Comparison of ENCODE assay signal across 8 cellular contexts in the genomic region with DNA sequence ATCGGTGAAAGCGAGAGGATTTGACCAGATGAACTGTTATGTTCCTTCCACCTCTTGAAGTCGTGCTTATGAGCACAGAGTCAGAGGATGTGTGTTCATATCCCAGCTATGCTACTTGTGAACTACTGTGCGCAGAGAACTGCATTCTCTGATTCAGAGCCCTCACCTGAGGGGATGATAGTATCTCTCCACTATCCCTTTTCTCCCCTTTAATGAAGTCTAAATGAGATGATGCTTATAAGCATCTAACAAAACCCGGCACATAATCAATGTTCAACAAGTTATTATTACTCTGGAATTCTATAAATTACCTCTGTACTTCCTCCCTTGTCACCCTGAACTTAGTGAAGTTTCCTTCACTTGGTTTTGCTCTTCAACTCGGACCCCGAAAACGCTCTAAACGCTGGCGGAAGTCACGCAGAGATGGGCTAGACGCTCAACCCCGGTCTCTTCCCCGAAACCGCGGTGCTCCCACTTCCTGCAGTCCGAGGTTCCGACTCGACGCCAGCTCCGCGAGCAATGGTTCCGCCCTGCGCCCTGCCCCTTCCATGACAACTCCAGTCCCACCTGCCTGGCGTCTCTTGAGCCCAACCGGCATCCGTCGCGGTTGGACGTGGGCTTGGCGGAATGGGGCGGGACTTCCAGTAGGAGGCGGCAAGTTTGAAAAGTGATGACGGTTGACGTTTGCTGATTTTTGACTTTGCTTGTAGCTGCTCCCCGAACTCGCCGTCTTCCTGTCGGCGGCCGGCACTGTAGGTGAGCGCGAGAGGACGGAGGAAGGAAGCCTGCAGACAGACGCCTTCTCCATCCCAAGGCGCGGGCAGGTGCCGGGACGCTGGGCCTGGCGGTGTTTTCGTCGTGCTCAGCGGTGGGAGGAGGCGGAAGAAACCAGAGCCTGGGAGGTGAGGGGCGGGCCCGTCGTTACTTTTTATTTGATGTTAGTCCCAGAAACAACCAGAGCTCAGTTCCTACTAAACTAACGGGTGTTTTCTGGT. TPM values are rescaled to one million over a fixed set of nuclear protein-coding genes. Genes with fewer than 3 reads are reported as not detected.
A peak's percentile ranks its signal among the peaks of the same experiment; 100 is the strongest.
DNase-seq lines count a peak whose midpoint lies in the region; ATAC-seq, FAIRE-seq and TF ChIP-seq lines count a peak whose summit lies in the region.

A gene (plus strand): TSS at position 644 of the 995 bp plus-strand sequence. CDS start 4,098 bp downstream, outside the sequence.

- peaks cover 5 to 9% of the 10 kb centered on the region in 2 donors for H3K36me3 Mint-ChIP-seq in activated T-cell treated with anti-CD3 and anti-CD28 coated beads, Interleukin-2, amount 50 U/mL, for 72 hours (ENCODE audit: insufficient read depth in 2 of 2)

- H3K36me3 ChIP-seq in KOPT-K1 (ENCODE audit: insufficient read depth, low read length), result peaks cover 55% of the 10 kb centered on the region
- peaks cover 0 to 25% (median 17%) of the 10 kb centered on the region in 4 donors for H3K36me3 ChIP-seq in esophagus muscularis mucosa
- H3K36me3 ChIP-seq in muscle layer of duodenum (ENCODE audit: control insufficient read depth in 1 of 2, insufficient read depth in 2 of 2, low read length in 2 of 2), result peaks cover 6 to 10% of the 10 kb centered on the region in 2 donors

- H3K9me3 ChIP-seq in KOPT-K1 (ENCODE audit: insufficient read depth, low read length, poor library complexity, severe bottlenecking) (no peaks in the 10 kb centered on the region), esophagus muscularis mucosa (no peaks in the 10 kb centered on the region), muscle layer of duodenum (ENCODE audit: control insufficient read depth in 1 of 2, low read length in 2 of 2) (no peaks in the 10 kb centered on the region)

- intact Hi-C loops in esophagus muscularis mucosa (cut with DNase I), result no loop called here

- H3K27ac ChIP-seq in KOPT-K1 (ENCODE audit: low read depth, low read length, poor library complexity, severe bottlenecking) (peak within 1 kb of the TSS; percentile 91), esophagus muscularis mucosa (replicated peaks in 1 of 4) (peak within 1 kb of the TSS; percentile 72 to 85 (median 80)), muscle layer of duodenum (ENCODE audit: low read length) (peak within 1 kb of the TSS; percentile 96)

- H3K4me3 Mint-ChIP-seq in activated T-cell treated with anti-CD3 and anti-CD28 coated beads, Interleukin-2, amount 50 U/mL, for 72 hours, result peak within 1 kb of the TSS; percentile 88 to 95

- peaks cover 20% of the 10 kb centered on the region for H3K4me1 Mint-ChIP-seq in activated T-cell treated with anti-CD3 and anti-CD28 coated beads, Interleukin-2, amount 50 U/mL, for 72 hours (ENCODE audit: low read depth)

- TF ChIP-seq EP300 in esophagus muscularis mucosa (IDR thresholded peaks at IDR 0.05), result no peak

- peak within 1 kb of the TSS; percentile 60 to 73 (median 69) for H3K4me3 ChIP-seq in esophagus muscularis mucosa
- peak within 1 kb of the TSS; percentile 72 to 98 for H3K4me3 ChIP-seq in muscle layer of duodenum (ENCODE audit: low read depth in 1 of 2, low read length in 2 of 2)

- H3K9me3 Mint-ChIP-seq in activated T-cell treated with anti-CD3 and anti-CD28 coated beads, Interleukin-2, amount 50 U/mL, for 72 hours, result no peaks in the 10 kb centered on the region

- DNase-seq in DMS79 (lab: John Stamatoyannopoulos, UW) (peak; percentile 95), RCC 7860 (ENCODE audit: low spot score) (peak; percentile 92), esophagus muscularis mucosa (ENCODE audit: extremely low spot score) (peak; percentile 99)
- DNase-seq in activated T-cell treated with anti-CD3 and anti-CD28 coated beads, Interleukin-2, amount 50 U/mL, for 72 hours, result peak; percentile 97
- DNase-seq in stimulated activated CD8-positive, alpha-beta memory T cell treated with anti-CD3 and anti-CD28 coated beads, Interleukin-7, amount 100 ng/mL, for 4 hours (ENCODE audit: low read depth in 2 of 2), result peak; percentile 92 to 94

- peaks cover 16 to 18% (median 17%) of the 10 kb centered on the region in 4 donors for H3K4me1 ChIP-seq in esophagus muscularis mucosa
- peaks cover 5 to 14% of the 10 kb centered on the region in 2 donors for H3K4me1 ChIP-seq in muscle layer of duodenum (ENCODE audit: control insufficient read depth in 1 of 2, insufficient read depth in 2 of 2, low read length in 2 of 2)

- TF ChIP-seq POLR2A in esophagus muscularis mucosa (IDR thresholded peaks at IDR 0.05; ENCODE audit: low read depth), result no peak

- ATAC-seq in GM21786 (IDR thresholded peaks at IDR 0.05; ENCODE audit: unreplicated experiment), result peak; percentile 93
- ATAC-seq in activated T-cell treated with anti-CD3 and anti-CD28 coated beads, Interleukin-2, amount 50 U/mL, for 72 hours (replicated peaks in 1 of 2), result peak; percentile 98 to 99

- no peaks in the 10 kb centered on the region for H3K27me3 ChIP-seq in esophagus muscularis mucosa
- H3K27me3 ChIP-seq in muscle layer of duodenum (ENCODE audit: low read depth, low read length), result no peaks in the 10 kb centered on the region

- TF ChIP-seq CTCF in esophagus muscularis mucosa (IDR thresholded peaks at IDR 0.05), result peak in 1 of 3 experiments; percentile 27

- H3K27me3 Mint-ChIP-seq in activated T-cell treated with anti-CD3 and anti-CD28 coated beads, Interleukin-2, amount 50 U/mL, for 72 hours (ENCODE audit: low read depth), result no peaks in the 10 kb centered on the region

- FAIRE-seq in RCC 7860 (lab: Jason Lieb, UNC), result peak; percentile 83

- peak within 1 kb of the TSS; percentile 95 for H3K27ac Mint-ChIP-seq in activated T-cell treated with anti-CD3 and anti-CD28 coated beads, Interleukin-2, amount 50 U/mL, for 72 hours

- under 1% methylated on average over 24 of the region's 58 CpGs for WGBS in esophagus muscularis mucosa

RNA-seq across cellular contexts. Expression of the gene that starts here (rescaled TPM):
- total RNA-seq in activated T-cell treated with anti-CD3 and anti-CD28 coated beads, Interleukin-2, amount 50 U/mL, for 72 hours, result 10 to 100 TPM; 56.5 to 59.6 TPM
- total RNA-seq in esophagus muscularis mucosa, result under 1 TPM in 1 of 4 donors, not detected in 3; 0.52 TPM

Comparison
In these comparisons a context has a peak if more than half of its experiments do, and no peak if none do; other contexts are left out.
1. Peak in every context shown above with its lines: DNase-seq, ATAC-seq, H3K4me3 ChIP-seq and H3K27ac ChIP-seq.
2. RNA of the gene that starts here (total RNA-seq): 56.5 to 59.6 TPM in activated T-cell treated with anti-CD3 and anti-CD28 coated beads, Interleukin-2, amount 50 U/mL, for 72 hours; 0.52 TPM in esophagus muscularis mucosa; every median in the first group is over 10 times any median in the second.
3. Peak in DNase-seq, H3K4me3 ChIP-seq and H3K27ac ChIP-seq in esophagus muscularis mucosa; RNA of the gene not detected or under 1 TPM.